16 cellular contexts compared by ENCODE assay signal in genomic region chr15:25738171-25738792, GRCh38.
DNase-seq lines count a peak whose midpoint lies in the region; ATAC-seq and TF ChIP-seq lines count a peak whose summit lies in the region.
"Had no signal": no experiment of that assay in that cellular context is flagged by ENCODE, and none has a peak within 500 bp of the region (broad histone marks: within the 10 kb centered on the region; RNA-seq: fewer than 3 reads in every experiment).

No MANE protein-coding gene starts in this region.

- H4K5ac ChIP-seq in mesendoderm (ENCODE audit: low read length): no peak overlapping the region

- no peaks in the 10 kb centered on the region for H4K20me1 ChIP-seq in MM.1S (ENCODE audit: insufficient read depth, low read length)

- H3K9me2 ChIP-seq in MM.1S (replicated peaks; ENCODE audit: insufficient read depth, low read length): no peaks in the 10 kb centered on the region

- WGBS in stomach, 5 donors: 65 to 77% (median 66%) methylated on average over 6 of the region's 6 CpGs
- no CpG with 5 or more reads among the region's 6 CpGs for WGBS in mesendoderm (ENCODE audit: extremely low coverage, insufficient coverage, low lambda C conversion rate)

- no peak for TF ChIP-seq EP300 in stomach (IDR thresholded peaks at IDR 0.05)

- no peak overlapping the region for H2AK5ac ChIP-seq in mesendoderm (ENCODE audit: low read length)

- H3K23ac ChIP-seq in mesendoderm (ENCODE audit: low read length): no peak overlapping the region

- H3K79me2 ChIP-seq in MM.1S (ENCODE audit: low read length): no peaks in the 10 kb centered on the region
- no peaks in the 10 kb centered on the region for H3K79me2 ChIP-seq in mesendoderm (ENCODE audit: control insufficient read depth, insufficient read depth, low read length)

- ATAC-seq in HG03439 (IDR thresholded peaks at IDR 0.05; ENCODE audit: unreplicated experiment): no peak
- ATAC-seq: activated CD8-positive, alpha-beta memory T cell treated with anti-CD3 and anti-CD28 coated beads, Interleukin-2, amount 10 ng/mL, durations not matched to agents 7 days and 5 days had no signal

- no peak overlapping the region for H2BK120ac ChIP-seq in mesendoderm (ENCODE audit: low read depth, low read length)

- H2BK5ac ChIP-seq in mesendoderm (ENCODE audit: low read length): no peak overlapping the region

- no peak for TF ChIP-seq POLR2A in stomach (IDR thresholded peaks at IDR 0.05)

- no peak overlapping the region for H3K18ac ChIP-seq in mesendoderm (ENCODE audit: low read length)

- peak overlapping the region in 4 of 5 donors; percentile 39 to 86 (median 64) for H3K27ac ChIP-seq in stomach
- no peak overlapping the region for H3K27ac ChIP-seq in MM.1S (ENCODE audit: low read length)
- H3K27ac ChIP-seq in mesendoderm (ENCODE audit: low read depth, low read length): no peak overlapping the region
- H3K27ac ChIP-seq: 22Rv1 had no signal

- H4K8ac ChIP-seq in mesendoderm (ENCODE audit: low read depth, low read length): no peak overlapping the region

- H3K27me3 ChIP-seq in stomach (no peaks in the 10 kb centered on the region), MM.1S (replicated peaks; ENCODE audit: insufficient read depth, low read length) (no peaks in the 10 kb centered on the region), mesendoderm (ENCODE audit: insufficient read depth, low read length, poor library complexity) (no peaks in the 10 kb centered on the region)
- H3K27me3 ChIP-seq: adrenal gland, upper lobe of left lung had no signal

- no peak overlapping the region for H3K4ac ChIP-seq in mesendoderm (ENCODE audit: low read depth, low read length)

- H2AFZ ChIP-seq in MM.1S (ENCODE audit: low read length): no peak overlapping the region

- intact Hi-C loops in stomach (cut with DNase I; ENCODE audit: low total_unique reads): no loop called here

- H3K4me1 ChIP-seq in stomach (peaks cover 0 to 40% (median 13%) of the 10 kb centered on the region in 4 donors), MM.1S (ENCODE audit: low read length) (no peaks in the 10 kb centered on the region), mesendoderm (ENCODE audit: control insufficient read depth, low read depth, low read length) (no peaks in the 10 kb centered on the region)
- H3K4me1 ChIP-seq: upper lobe of left lung had no signal

- H3K4me2 ChIP-seq in MM.1S (ENCODE audit: low read depth, low read length) (no peak overlapping the region), mesendoderm (ENCODE audit: low read length) (no peak overlapping the region)

- no peak overlapping the region for H2BK15ac ChIP-seq in mesendoderm (replicated peaks; ENCODE audit: low read depth)

- peak; percentile 21 to 81 for DNase-seq in NCI-H2081 (lab: John Stamatoyannopoulos, UW)
- no peak for DNase-seq in NCI-H2081 treated with DMSO at 0.1 percent for 48 hours (lab: John Stamatoyannopoulos, UW)
- peak; percentile 40 for DNase-seq in SKM-1 (lab: John Stamatoyannopoulos, UW; ENCODE audit: unreplicated experiment)
- peak; percentile 16 for DNase-seq in fibroblast of peridontal ligament (ENCODE audit: extremely low read depth)
- DNase-seq in stomach: no peak
- DNase-seq in MM.1S: no peak
- DNase-seq in mesendoderm: no peak
- DNase-seq: activated CD8-positive, alpha-beta memory T cell treated with anti-CD3 and anti-CD28 coated beads, Interleukin-2, amount 10 ng/mL, durations not matched to agents 7 days and 5 days; Calu3; dorsolateral prefrontal cortex; NCI-H446 treated with DMSO at 0.1 percent for 48 hours; SHP77 had no signal

- TF ChIP-seq CTCF in stomach (IDR thresholded peaks at IDR 0.05) (no peak), MM.1S (IDR thresholded peaks at IDR 0.05; ENCODE audit: low read length) (no peak)

- no peaks in the 10 kb centered on the region for H3K79me1 ChIP-seq in mesendoderm (ENCODE audit: low read length)

- H3K4me3 ChIP-seq in stomach (no peak overlapping the region), MM.1S (ENCODE audit: low read length) (no peak overlapping the region), mesendoderm (ENCODE audit: low read length) (no peak overlapping the region)
- H3K4me3 ChIP-seq: adrenal gland, dorsolateral prefrontal cortex, upper lobe of left lung had no signal

- no peak overlapping the region for H3K56ac ChIP-seq in mesendoderm (ENCODE audit: low read length)

- no peak overlapping the region for H3K9ac ChIP-seq in MM.1S (ENCODE audit: low read length)
- H3K9ac ChIP-seq in mesendoderm (ENCODE audit: low read length): no peak overlapping the region

- H3F3A ChIP-seq in MM.1S (ENCODE audit: insufficient read depth, low read length): no peaks in the 10 kb centered on the region

- H3K9me3 ChIP-seq in stomach (no peaks in the 10 kb centered on the region), MM.1S (replicated peaks; ENCODE audit: insufficient read depth, low read length) (no peaks in the 10 kb centered on the region)
- H3K9me3 ChIP-seq: adrenal gland, upper lobe of left lung had no signal

- peaks cover 0 to 8% (median 0%) of the 10 kb centered on the region in 4 donors for H3K36me3 ChIP-seq in stomach
- H3K36me3 ChIP-seq in MM.1S (replicated peaks; ENCODE audit: insufficient read depth, low read length): no peaks in the 10 kb centered on the region
- no peaks in the 10 kb centered on the region for H3K36me3 ChIP-seq in mesendoderm (ENCODE audit: control insufficient read depth, insufficient read depth, low read length)
- H3K36me3 ChIP-seq: adrenal gland, upper lobe of left lung had no signal

Comparison
In these comparisons a context has a peak if more than half of its experiments do, and no peak if none do; other contexts are left out.
1. DNase-seq: peak in NCI-H2081 (2 of 2), SKM-1 (single experiment) and fibroblast of peridontal ligament (single experiment); none in NCI-H2081 treated with DMSO at 0.1 percent for 48 hours (single experiment), stomach (single experiment), MM.1S (single experiment) and mesendoderm (single experiment).
2. H3K27ac ChIP-seq: peak in stomach (4 of 5); none in MM.1S (single experiment) and mesendoderm (single experiment).